ENCODE assay signal across 16 cellular contexts in the genomic region with DNA sequence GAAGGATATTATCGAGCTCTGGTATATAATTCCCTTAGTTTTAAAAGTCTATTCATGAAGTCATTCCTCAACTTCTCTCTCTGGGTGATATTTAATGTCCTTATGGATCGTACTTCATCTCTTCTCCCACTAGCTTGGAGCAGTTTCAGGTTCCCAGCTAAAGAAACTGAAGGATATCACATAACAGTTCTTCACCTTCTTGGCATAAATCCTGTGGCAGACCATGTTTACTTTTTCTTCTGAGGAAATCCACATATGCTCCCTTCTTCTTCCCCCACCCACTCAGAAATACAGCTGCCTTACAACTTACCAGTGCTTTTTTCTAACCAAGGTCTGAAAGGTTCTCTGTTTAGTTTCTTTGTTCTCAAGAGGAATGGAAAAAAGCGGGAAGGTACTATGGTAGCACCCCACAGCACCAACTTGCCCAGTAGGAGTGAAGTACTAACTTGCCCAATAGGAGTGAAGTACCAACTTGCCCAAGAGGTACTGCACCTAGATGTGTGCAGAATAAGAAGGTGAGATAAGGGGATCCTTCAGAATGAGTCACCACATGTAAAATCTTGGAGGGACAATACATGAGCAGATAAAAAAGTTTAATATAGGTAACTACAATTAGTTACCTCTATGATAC.
"Had no signal": no experiment of that assay in that cellular context is flagged by ENCODE, and none has a peak within 500 bp of the region (broad histone marks: within the 10 kb centered on the region; RNA-seq: fewer than 3 reads in every experiment).

No MANE protein-coding gene starts in this region.

- ATAC-seq: activated T-cell treated with anti-CD3 and anti-CD28 coated beads, Interleukin-2, amount 50 U/mL, for 72 hours; effector memory CD8-positive, alpha-beta T cell; left colon; T-cell had no signal

- FAIRE-seq: pancreas, urothelium cell line had no signal

- H3K27ac ChIP-seq: pancreas, thoracic aorta had no signal

- DNase-seq: activated CD4-positive, alpha-beta memory T cell treated with anti-CD3 and anti-CD28 coated beads for 36 hours; activated gamma-delta T cell treated with Interleukin-2 at 50 U/mL for 16 hours; activated naive CD8-positive, alpha-beta T cell treated with anti-CD3 and anti-CD28 coated beads for 36 hours; activated T-cell treated with anti-CD3 and anti-CD28 coated beads, Interleukin-2, amount 50 U/mL, for 72 hours; aorta; effector memory CD8-positive, alpha-beta T cell; glutamatergic neuron; left colon; mesendoderm; pancreas; stimulated activated CD4-positive, alpha-beta T cell treated with anti-CD3 and anti-CD28 coated beads, Interleukin-4, amount 100 ng/mL, for 1 hour; stimulated activated CD8-positive, alpha-beta memory T cell treated with anti-CD3 and anti-CD28 coated beads, Interleukin-4, amount 100 ng/mL, for 48 hours; T-cell; T1000 had no signal

- H3K4me3 ChIP-seq: pancreas, thoracic aorta had no signal

- H3K27me3 ChIP-seq: pancreas had no signal

- H3K36me3 ChIP-seq: pancreas, thoracic aorta had no signal
